10 cellular contexts compared by ENCODE assay signal in genomic region chr20:845226-845868, GRCh38. TPM values are rescaled to one million over a fixed set of nuclear protein-coding genes. Genes with fewer than 3 reads are reported as not detected.
A peak's percentile ranks its signal among the peaks of the same experiment; 100 is the strongest.
DNase-seq lines count a peak whose midpoint lies in the region; ATAC-seq, FAIRE-seq and TF ChIP-seq lines count a peak whose summit lies in the region.
"Had no signal": no experiment of that assay in that cellular context is flagged by ENCODE, and none has a peak within 500 bp of the region (broad histone marks: within the 10 kb centered on the region; RNA-seq: fewer than 3 reads in every experiment).

No MANE protein-coding gene starts in this region.

- H3K4me1 Mint-ChIP-seq in activated CD4-positive, alpha-beta T cell treated with anti-CD3 and anti-CD28 coated beads, Interleukin-2, amount 10 ng/mL, durations not matched to agents 7 days and 5 days, result peaks cover 67% of the 10 kb centered on the region
- peaks cover 33% of the 10 kb centered on the region for H3K4me1 Mint-ChIP-seq in activated T-helper 2 cell treated with anti-CD3 and anti-CD28 coated beads, Interferon-gamma antibody, Interleukin-2, Interleukin-4, amounts not matched to agents 10 μg/mL and 5 μg/mL and 100 μg/mL, durations not matched to agents 14 hours and 24 hours and 36 hours (ENCODE audit: low read depth)

- peak overlapping the region; percentile 90 for H3K27ac Mint-ChIP-seq in activated CD4-positive, alpha-beta T cell treated with anti-CD3 and anti-CD28 coated beads, Interleukin-2, amount 10 ng/mL, durations not matched to agents 7 days and 5 days
- no peak overlapping the region for H3K27ac Mint-ChIP-seq in activated T-helper 2 cell treated with anti-CD3 and anti-CD28 coated beads, Interferon-gamma antibody, Interleukin-2, Interleukin-4, amounts not matched to agents 10 μg/mL and 5 μg/mL and 100 μg/mL, durations not matched to agents 14 hours and 24 hours and 36 hours

- H3K9me3 Mint-ChIP-seq in activated CD4-positive, alpha-beta T cell treated with anti-CD3 and anti-CD28 coated beads, Interleukin-2, amount 10 ng/mL, durations not matched to agents 7 days and 5 days, result peaks cover under 1% of the 10 kb centered on the region
- H3K9me3 Mint-ChIP-seq in activated T-helper 2 cell treated with anti-CD3 and anti-CD28 coated beads, Interferon-gamma antibody, Interleukin-2, Interleukin-4, amounts not matched to agents 10 μg/mL and 5 μg/mL and 100 μg/mL, durations not matched to agents 14 hours and 24 hours and 36 hours, result peaks cover under 1% of the 10 kb centered on the region

- no peak for ATAC-seq in HG02610 (IDR thresholded peaks at IDR 0.05; ENCODE audit: unreplicated experiment)

- TF ChIP-seq POLR2A in suprapubic skin (IDR thresholded peaks at IDR 0.05) (no peak), prostate gland (IDR thresholded peaks at IDR 0.05) (no peak)

- peaks cover 12 to 15% of the 10 kb centered on the region in 2 experiments for H3K36me3 ChIP-seq in keratinocyte (ENCODE audit: control insufficient read depth in 2 of 2, extremely low read depth in 1 of 2, insufficient read depth in 2 of 2, low read length in 2 of 2)
- H3K36me3 ChIP-seq in suprapubic skin, result no peaks in the 10 kb centered on the region
- no peaks in the 10 kb centered on the region for H3K36me3 ChIP-seq in prostate gland

- H3K36me3 Mint-ChIP-seq in activated CD4-positive, alpha-beta T cell treated with anti-CD3 and anti-CD28 coated beads, Interleukin-2, amount 10 ng/mL, durations not matched to agents 7 days and 5 days (ENCODE audit: low read depth), result peaks cover 26% of the 10 kb centered on the region
- H3K36me3 Mint-ChIP-seq in activated T-helper 2 cell treated with anti-CD3 and anti-CD28 coated beads, Interferon-gamma antibody, Interleukin-2, Interleukin-4, amounts not matched to agents 10 μg/mL and 5 μg/mL and 100 μg/mL, durations not matched to agents 14 hours and 24 hours and 36 hours (ENCODE audit: low read depth), result peaks cover 20% of the 10 kb centered on the region

- TF ChIP-seq EP300 in suprapubic skin (IDR thresholded peaks at IDR 0.05), result no peak

- peaks cover 58% of the 10 kb centered on the region for H3K79me2 ChIP-seq in keratinocyte (ENCODE audit: control insufficient read depth, insufficient read depth, low read length)

- TF ChIP-seq CTCF in keratinocyte (optimal IDR thresholded peaks at IDR 0.05 in 1 of 3, IDR thresholded peaks at IDR 0.05 in 1 of 3, conservative IDR thresholded peaks at IDR 0.05 in 1 of 3; ENCODE audit: extremely low read depth in 1 of 3, insufficient read depth in 2 of 3, low read length in 3 of 3) (no peak), suprapubic skin (IDR thresholded peaks at IDR 0.05) (no peak), prostate gland (IDR thresholded peaks at IDR 0.05) (no peak)

- POLR2A ChIA-PET in activated CD4-positive, alpha-beta T cell treated with anti-CD3 and anti-CD28 coated beads, Interleukin-2, amount 10 ng/mL, durations not matched to agents 7 days and 5 days (lab: Charles Lee), result no interaction called here

- H3K27me3 ChIP-seq in keratinocyte (ENCODE audit: control insufficient read depth, extremely low read depth, insufficient read depth, low read length), result no peaks in the 10 kb centered on the region
- peaks cover 10% of the 10 kb centered on the region for H3K27me3 ChIP-seq in suprapubic skin
- H3K27me3 ChIP-seq in prostate gland (replicated peaks; ENCODE audit: insufficient read depth), result no peaks in the 10 kb centered on the region

- dilution Hi-C loops in keratinocyte (cut with MboI; ENCODE audit: extremely low pct_ligation_motif_present, low sequenced_read_pairs), result no loop called here

- H3K9me1 ChIP-seq in keratinocyte (ENCODE audit: control insufficient read depth, extremely low read depth, insufficient read depth, low read length), result peaks cover 5% of the 10 kb centered on the region

- H3K4me2 ChIP-seq in keratinocyte (ENCODE audit: control insufficient read depth, extremely low read depth, insufficient read depth, low read depth, low read length), result peak overlapping the region; percentile 99

- DNase-seq in activated CD4-positive, alpha-beta T cell treated with anti-CD3 and anti-CD28 coated beads, Interleukin-2, amount 10 ng/mL, durations not matched to agents 7 days and 5 days, result no peak
- DNase-seq in activated CD4-positive, alpha-beta T cell treated with anti-CD3 and anti-CD28 coated beads, Interleukin-2, amount 50 U/mL, for 4 hours, result no peak
- no peak for DNase-seq in activated T-helper 2 cell treated with anti-CD3 and anti-CD28 coated beads, Interferon-gamma antibody, Interleukin-2, Interleukin-4, amounts not matched to agents 10 μg/mL and 5 μg/mL and 100 μg/mL, durations not matched to agents 14 hours and 24 hours and 36 hours (ENCODE audit: low spot score)
- DNase-seq in keratinocyte (ENCODE audit: low read depth, low spot score), result no peak
- DNase-seq in suprapubic skin (ENCODE audit: low spot score in 2 of 2), result no peak
- no peak for DNase-seq in prostate gland (ENCODE audit: low spot score)
- no peak for DNase-seq in stimulated activated CD4-positive, alpha-beta T cell treated with anti-CD3 and anti-CD28 coated beads, Interleukin-12 subunit alpha, Interleukin-12 subunit beta, amount 100 ng/mL, for 4 hours
- DNase-seq: NCI-H510A treated with DMSO at 0.1 percent for 48 hours had no signal

- no peak for FAIRE-seq in keratinocyte (lab: Jason Lieb, UNC)
- FAIRE-seq: TTC549 had no signal

- H3K9me3 ChIP-seq in keratinocyte (ENCODE audit: control insufficient read depth, low read depth, low read length), result no peaks in the 10 kb centered on the region
- no peaks in the 10 kb centered on the region for H3K9me3 ChIP-seq in suprapubic skin
- H3K9me3 ChIP-seq in prostate gland, result no peaks in the 10 kb centered on the region

- H4K20me1 ChIP-seq in keratinocyte (ENCODE audit: control insufficient read depth, extremely low read depth, insufficient read depth, low read length), result peaks cover 7% of the 10 kb centered on the region

- no peak overlapping the region for H2AFZ ChIP-seq in keratinocyte (ENCODE audit: control insufficient read depth, low read length)

- H3K4me3 ChIP-seq in keratinocyte (ENCODE audit: control insufficient read depth in 2 of 3, extremely low read depth in 1 of 3, insufficient read depth in 2 of 3, low read depth in 1 of 3, low read length in 3 of 3) (peak overlapping the region; percentile 36 to 64 (median 57)), suprapubic skin (peak overlapping the region; percentile 54), prostate gland (peak overlapping the region in 1 of 2 donors; percentile 26)

- H3K27me3 Mint-ChIP-seq in activated CD4-positive, alpha-beta T cell treated with anti-CD3 and anti-CD28 coated beads, Interleukin-2, amount 10 ng/mL, durations not matched to agents 7 days and 5 days, result no peaks in the 10 kb centered on the region
- H3K27me3 Mint-ChIP-seq in activated T-helper 2 cell treated with anti-CD3 and anti-CD28 coated beads, Interferon-gamma antibody, Interleukin-2, Interleukin-4, amounts not matched to agents 10 μg/mL and 5 μg/mL and 100 μg/mL, durations not matched to agents 14 hours and 24 hours and 36 hours (ENCODE audit: low read depth), result no peaks in the 10 kb centered on the region

- WGBS in suprapubic skin, result 64% methylated on average over 37 of the region's 50 CpGs
- WGBS in prostate gland, result 67% methylated on average over 32 of the region's 50 CpGs

- H3K4me1 ChIP-seq in keratinocyte (ENCODE audit: control insufficient read depth, extremely low read depth, insufficient read depth, low read length), result peaks cover 44% of the 10 kb centered on the region
- H3K4me1 ChIP-seq in suprapubic skin, result peaks cover 72% of the 10 kb centered on the region
- peaks cover 17% of the 10 kb centered on the region for H3K4me1 ChIP-seq in prostate gland (replicated peaks)

- intact Hi-C loops in activated T-helper 2 cell treated with anti-CD3 and anti-CD28 coated beads, Interferon-gamma antibody, Interleukin-2, Interleukin-4, amounts not matched to agents 10 μg/mL and 5 μg/mL and 100 μg/mL, durations not matched to agents 14 hours and 24 hours and 36 hours (cut with micrococcal nuclease), result no loop called here
- intact Hi-C loops in prostate gland (cut with DNase I), result loop anchor here (10.0 kb wide), 1 partner anchor 191 kb away; the partner anchor contains the start of gene SRXN1

- H3K9ac ChIP-seq in keratinocyte (ENCODE audit: control insufficient read depth, extremely low read depth, insufficient read depth, low read length), result peak overlapping the region; percentile 28

- CTCF ChIA-PET in activated CD4-positive, alpha-beta T cell treated with anti-CD3 and anti-CD28 coated beads, Interleukin-2, amount 10 ng/mL, durations not matched to agents 7 days and 5 days (lab: Charles Lee), result interaction anchor here (0.8 kb wide), 1 partner anchor 11 kb away, joined by 3 read pairs; the partner anchor contains the start of gene FAM110A

- H3K4me3 Mint-ChIP-seq in activated CD4-positive, alpha-beta T cell treated with anti-CD3 and anti-CD28 coated beads, Interleukin-2, amount 10 ng/mL, durations not matched to agents 7 days and 5 days, result peak overlapping the region; percentile 78
- H3K4me3 Mint-ChIP-seq in activated T-helper 2 cell treated with anti-CD3 and anti-CD28 coated beads, Interferon-gamma antibody, Interleukin-2, Interleukin-4, amounts not matched to agents 10 μg/mL and 5 μg/mL and 100 μg/mL, durations not matched to agents 14 hours and 24 hours and 36 hours (ENCODE audit: low read depth), result peak overlapping the region; percentile 79

- H3K27ac ChIP-seq in keratinocyte (ENCODE audit: control insufficient read depth, insufficient read depth, low read length) (no peak overlapping the region), suprapubic skin (peak overlapping the region; percentile 65), prostate gland (no peak overlapping the region)

RNA-seq across cellular contexts. Expression of gene FAM110A, which starts 11.8 kb away (rescaled TPM):
- total RNA-seq in activated CD4-positive, alpha-beta T cell treated with anti-CD3 and anti-CD28 coated beads, Interleukin-2, amount 10 ng/mL, durations not matched to agents 7 days and 5 days, result 10 to 100 TPM; 27.6 to 30.2 TPM
- total RNA-seq in activated T-helper 2 cell treated with anti-CD3 and anti-CD28 coated beads, Interferon-gamma antibody, Interleukin-2, Interleukin-4, amounts not matched to agents 10 μg/mL and 5 μg/mL and 100 μg/mL, durations not matched to agents 14 hours and 24 hours and 36 hours, result 12.7 and 12.8 TPM in 2 replicates
- polyA plus RNA-seq in keratinocyte, result 12.3 to 15.5 TPM (median 13.2 TPM) in 3 replicates
- 14.3 TPM for polyA plus RNA-seq in keratinocyte (2011; ENCODE audit: low read depth)
- 10.4 and 20.6 TPM in 2 replicates for polyA plus RNA-seq in keratinocyte (2011; cell fraction: cytosol; rRNA removed)
- polyA plus RNA-seq in keratinocyte (2011; cell fraction: nucleus; rRNA removed), result 29.0 and 34.2 TPM in 2 replicates
- polyA plus RNA-seq in keratinocyte (2012; ENCODE audit: low replicate concordance), result 16.3 and 19.3 TPM in 2 replicates
- polyA minus RNA-seq in keratinocyte, result 6.5 to 16.2 TPM (median 7.3 TPM) in 3 replicates
- polyA minus RNA-seq in keratinocyte (2011; cell fraction: cytosol; rRNA and poly(A)+ RNA removed), result 18.2 TPM
- 6.3 and 7.7 TPM in 2 replicates for polyA minus RNA-seq in keratinocyte (2011; cell fraction: nucleus; rRNA and poly(A)+ RNA removed)
- total RNA-seq in suprapubic skin (10 to 100 TPM; 16.9 to 57.0 (median 37.7) TPM), prostate gland (10 to 100 TPM; 15.5 to 33.0 TPM)
